23 cellular contexts compared by ENCODE assay signal in the genomic region with DNA sequence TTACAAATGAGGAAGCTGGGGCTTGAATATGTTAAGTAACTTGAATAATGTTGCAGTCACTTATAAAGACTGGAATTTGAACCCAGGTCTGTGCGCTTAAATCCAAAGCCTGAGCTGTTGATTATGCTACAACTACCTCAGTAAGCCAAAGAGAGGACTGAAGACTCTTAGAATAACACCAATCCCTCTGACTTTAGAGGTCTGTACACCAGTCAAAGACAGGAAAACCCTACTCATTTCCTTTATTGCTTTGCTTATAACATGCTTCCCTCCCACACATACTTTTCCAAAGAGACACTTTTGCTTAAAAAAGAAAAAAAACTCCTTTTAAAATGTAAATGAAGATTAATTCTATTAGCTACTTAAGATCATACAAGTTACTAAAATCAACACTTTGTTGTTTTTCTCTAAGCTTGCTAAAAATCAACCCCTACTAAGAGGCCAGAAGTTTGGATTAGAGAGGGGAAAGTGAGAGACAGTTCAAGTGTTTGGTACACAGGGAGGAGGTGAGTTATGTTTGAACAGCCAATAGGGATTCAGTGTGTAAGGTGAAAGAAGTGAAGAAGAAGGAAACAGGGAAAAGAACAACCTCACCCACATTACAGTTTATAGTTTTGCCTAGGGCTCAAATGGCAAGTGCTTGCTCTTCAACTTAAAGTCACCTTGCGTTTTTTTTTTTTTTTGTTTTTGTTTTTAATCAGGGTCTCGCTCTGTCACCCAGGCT.
A peak's percentile ranks its signal among the peaks of the same experiment; 100 is the strongest.
DNase-seq lines count a peak whose midpoint lies in the region; ATAC-seq, FAIRE-seq and TF ChIP-seq lines count a peak whose summit lies in the region.
"Had no signal": no experiment of that assay in that cellular context is flagged by ENCODE, and none has a peak within 500 bp of the region (broad histone marks: within the 10 kb centered on the region; RNA-seq: fewer than 3 reads in every experiment).

No MANE protein-coding gene starts in this region.

- intact Hi-C loops in HepG2 (cut with micrococcal nuclease; ENCODE audit: unreplicated experiment) (no loop called here), right lobe of liver (cut with DNase I) (no loop called here), endothelial cell of umbilical vein (cut with micrococcal nuclease) (loop anchor here (1.0 to 5.0 kb wide), 2 partner anchors 35 to 256 kb away; no protein-coding TSS in a partner anchor)

- BruUV-seq in HepG2 (replicated peaks; lab: Mats Ljungman, UMichigan) (no TSS peak), endothelial cell of umbilical vein (replicated peaks; lab: Mats Ljungman, UMichigan) (no TSS peak)

- no peak for TF ChIP-seq RAD21 in HepG2 (CRISPR knock-in tag; IDR thresholded peaks at IDR 0.05)

- H3K9me1 ChIP-seq in endothelial cell of umbilical vein (replicated peaks; ENCODE audit: control insufficient read depth, extremely low read depth, insufficient read depth, low read length), result no peaks in the 10 kb centered on the region

- FAIRE-seq in HepG2 (lab: Jason Lieb, UNC), result no peak
- FAIRE-seq in endothelial cell of umbilical vein (lab: Jason Lieb, UNC), result peak; percentile 67
- FAIRE-seq: keratinocyte had no signal

- H3K9me2 ChIP-seq in Loucy (replicated peaks; ENCODE audit: low read depth, low read length), result no peaks in the 10 kb centered on the region

- CTCF ChIA-PET in HepG2 (lab: Yijun Ruan, JAX; ENCODE audit: low intra/inter-chr PET ratio, low total read pairs), result no interaction called here
- CTCF ChIA-PET in endothelial cell of umbilical vein (lab: Charles Lee), result interaction anchor here (1.0 to 1.3 kb wide), 2 partner anchors 16 to 75 kb away, joined by 5 to 6 read pairs; a partner anchor contains a TSS

- dilution Hi-C loops in endothelial cell of umbilical vein (cut with MboI; ENCODE audit: extremely low pct_ligation_motif_present, low sequenced_read_pairs), result no loop called here

- H4K20me1 ChIP-seq in HepG2 (ENCODE audit: insufficient read depth, low read length), result no peaks in the 10 kb centered on the region
- no peaks in the 10 kb centered on the region for H4K20me1 ChIP-seq in Loucy (ENCODE audit: insufficient read depth, low read length, poor library complexity, severe bottlenecking)
- H4K20me1 ChIP-seq in endothelial cell of umbilical vein (replicated peaks; ENCODE audit: control insufficient read depth, extremely low read depth, insufficient read depth, low read length), result no peaks in the 10 kb centered on the region

- H3K27me3 ChIP-seq in HepG2 (ENCODE audit: control insufficient read depth in 1 of 2, insufficient read depth in 2 of 2, low read length in 2 of 2) (no peaks in the 10 kb centered on the region), right lobe of liver (no peaks in the 10 kb centered on the region), Loucy (ENCODE audit: insufficient read depth, low read length, poor library complexity, severe bottlenecking) (no peaks in the 10 kb centered on the region), endothelial cell of umbilical vein (ENCODE audit: control insufficient read depth in 2 of 2, insufficient read depth in 2 of 2, low read length in 2 of 2) (no peaks in the 10 kb centered on the region)
- H3K27me3 ChIP-seq: body of pancreas, gastroesophageal sphincter, testis, vagina had no signal

- no peak for ATAC-seq in HepG2
- no peak for ATAC-seq in right lobe of liver
- ATAC-seq in GM18909 (IDR thresholded peaks at IDR 0.05; ENCODE audit: poor library complexity, unreplicated experiment), result no peak
- ATAC-seq in HG02973 (IDR thresholded peaks at IDR 0.05; ENCODE audit: unreplicated experiment), result no peak
- ATAC-seq: activated CD8-positive, alpha-beta memory T cell treated with anti-CD3 and anti-CD28 coated beads, Interleukin-2, amount 10 ng/mL, durations not matched to agents 7 days and 5 days; body of pancreas; gastroesophageal sphincter; stimulated activated memory B cell treated with anti-CD40 and anti-IgM and Interleukin-4, amounts not matched to agents 10 μg/mL and 1 μg/mL and 100 μg/mL, for 72 hours had no signal

- H3K4me2 ChIP-seq in HepG2 (ENCODE audit: low read depth, low read length), result peak overlapping the region; percentile 32
- peak overlapping the region; percentile 53 for H3K4me2 ChIP-seq in Loucy (ENCODE audit: low read depth, low read length, poor library complexity, severe bottlenecking)
- peak overlapping the region; percentile 59 for H3K4me2 ChIP-seq in endothelial cell of umbilical vein (ENCODE audit: insufficient read depth, low read length)

- WGBS in HepG2 (ENCODE audit: low lambda C conversion rate), result 90% methylated on average over 3 of the region's 3 CpGs
- 79% methylated on average over 3 of the region's 3 CpGs for WGBS in right lobe of liver (ENCODE audit: insufficient coverage, low coverage, low lambda C conversion rate, missing lambda C conversion rate)

- in situ Hi-C loops in HepG2 (cut with HindIII; ENCODE audit: extremely low pct_ligation_motif_present, low pct_unique_long_range_greater_than_20kb), result no loop called here

- no peaks in the 10 kb centered on the region for H3K36me3 ChIP-seq in HepG2 (replicated peaks in 1 of 2; ENCODE audit: control insufficient read depth in 1 of 2, insufficient read depth in 2 of 2, low read length in 2 of 2)
- no peaks in the 10 kb centered on the region for H3K36me3 ChIP-seq in right lobe of liver
- no peaks in the 10 kb centered on the region for H3K36me3 ChIP-seq in Loucy (ENCODE audit: insufficient read depth, low read length)
- no peaks in the 10 kb centered on the region for H3K36me3 ChIP-seq in endothelial cell of umbilical vein (ENCODE audit: control insufficient read depth in 2 of 2, extremely low read depth in 1 of 2, insufficient read depth in 2 of 2, low read length in 2 of 2)
- H3K36me3 ChIP-seq: gastroesophageal sphincter, vagina had no signal

- no peak overlapping the region for H2AFZ ChIP-seq in HepG2 (ENCODE audit: low read length)
- H2AFZ ChIP-seq in Loucy (ENCODE audit: low read length), result peak overlapping the region; percentile 26; the same call in 1 of the 2 replicates
- peak overlapping the region; percentile 20 for H2AFZ ChIP-seq in endothelial cell of umbilical vein (ENCODE audit: low read depth, low read length)

- H3K79me2 ChIP-seq in HepG2 (ENCODE audit: insufficient read depth, low read length) (no peaks in the 10 kb centered on the region), Loucy (ENCODE audit: insufficient read depth, low read length) (no peaks in the 10 kb centered on the region), endothelial cell of umbilical vein (ENCODE audit: control insufficient read depth, insufficient read depth, low read length) (no peaks in the 10 kb centered on the region)

- H3K9ac ChIP-seq in HepG2 (ENCODE audit: insufficient read depth, low read depth, low read length), result no peak overlapping the region
- H3K9ac ChIP-seq in Loucy (ENCODE audit: low read depth, low read length, poor library complexity, severe bottlenecking), result no peak overlapping the region
- H3K9ac ChIP-seq in endothelial cell of umbilical vein (replicated peaks; ENCODE audit: extremely low read depth, insufficient read depth, low read length), result no peak overlapping the region

- H3K4me3 ChIP-seq in HepG2 (replicated peaks in 1 of 3; ENCODE audit: insufficient read depth in 1 of 3, low read depth in 2 of 3, low read length in 3 of 3), result no peak overlapping the region; a peak in 1 of 6 replicates
- H3K4me3 ChIP-seq in right lobe of liver, result no peak overlapping the region
- peak overlapping the region; percentile 21 for H3K4me3 ChIP-seq in Loucy (ENCODE audit: low read length, poor library complexity, severe bottlenecking)
- no peak overlapping the region for H3K4me3 ChIP-seq in endothelial cell of umbilical vein (replicated peaks in 1 of 3; ENCODE audit: insufficient read depth in 1 of 3, low read depth in 1 of 3, low read length in 3 of 3)
- H3K4me3 ChIP-seq: body of pancreas, gastroesophageal sphincter, skin epidermis, testis, vagina had no signal

- H3K4me1 ChIP-seq in HepG2 (ENCODE audit: insufficient read depth, low read length) (peaks cover 82% of the 10 kb centered on the region), right lobe of liver (peaks cover 0 to 33% (median 5%) of the 10 kb centered on the region in 4 donors), Loucy (ENCODE audit: insufficient read depth, low read length, poor library complexity, severe bottlenecking) (peaks cover 16% of the 10 kb centered on the region), endothelial cell of umbilical vein (ENCODE audit: control insufficient read depth, extremely low read depth, insufficient read depth, low read length) (peaks cover 6% of the 10 kb centered on the region)
- H3K4me1 ChIP-seq: gastroesophageal sphincter, testis, vagina had no signal

- POLR2A ChIA-PET in HepG2 (lab: Yijun Ruan, JAX) (interaction anchor here (2.5 kb wide), 1 partner anchor 16 kb away, joined by 6 read pairs; no protein-coding TSS in a partner anchor), endothelial cell of umbilical vein (lab: Charles Lee) (interaction anchor here (0.6 to 1.1 kb wide), 2 partner anchors 35 to 75 kb away, joined by 3 read pairs; a partner anchor contains a TSS)

- TF ChIP-seq POLR2A in HepG2 (IDR thresholded peaks at IDR 0.05; ENCODE audit: insufficient read depth in 1 of 2, low read depth in 2 of 2, low read length in 2 of 2) (no peak), right lobe of liver (IDR thresholded peaks at IDR 0.05) (no peak), endothelial cell of umbilical vein (IDR thresholded peaks at IDR 0.05; ENCODE audit: low read depth, low read length) (no peak)

- no peak for TF ChIP-seq EP300 in HepG2 (IDR thresholded peaks at IDR 0.05; ENCODE audit: low read depth in 2 of 2, low read length in 2 of 2)
- no peak for TF ChIP-seq EP300 in HepG2 (CRISPR knock-in tag; IDR thresholded peaks at IDR 0.05; ENCODE audit: borderline replicate concordance)

- TF ChIP-seq CTCF in HepG2 (CRISPR knock-in tag; IDR thresholded peaks at IDR 0.05), result no peak
- no peak for TF ChIP-seq CTCF in right lobe of liver (IDR thresholded peaks at IDR 0.05)
- no peak for TF ChIP-seq CTCF in Loucy (conservative IDR thresholded peaks at IDR 0.05; ENCODE audit: low read length)
- no peak for TF ChIP-seq CTCF in endothelial cell of umbilical vein (IDR thresholded peaks at IDR 0.05; ENCODE audit: extremely low read depth in 1 of 2, insufficient read depth in 1 of 2, low read depth in 1 of 2, low read length in 2 of 2)

- no peak for DNase-seq in HepG2 (ENCODE audit: low spot score)
- DNase-seq in right lobe of liver, result no peak
- peak; percentile 78 for DNase-seq in endothelial cell of umbilical vein (ENCODE audit: low read depth, low spot score)
- DNase-seq in NCI-H146 treated with DMSO at 0.1 percent for 48 hours (lab: John Stamatoyannopoulos, UW; ENCODE audit: unreplicated experiment), result no peak
- DNase-seq: activated CD4-positive, alpha-beta T cell treated with anti-CD3 and anti-CD28 coated beads for 4 hours; activated CD8-positive, alpha-beta memory T cell treated with anti-CD3 and anti-CD28 coated beads, Interleukin-2, amount 10 ng/mL, durations not matched to agents 7 days and 5 days; body of pancreas; DMS79 treated with DMSO at 0.1 percent for 48 hours; effector CD4-positive, alpha-beta T cell; mammary epithelial cell; NCI-H1694; NCI-H748 treated with DMSO at 0.1 percent for 48 hours; stimulated activated CD4-positive, alpha-beta T cell treated with anti-CD3 and anti-CD28 coated beads, Interleukin-2, amount 100 ng/mL, for 24 hours; SW 1271; testis had no signal

- H3K9me3 ChIP-seq in HepG2 (ENCODE audit: low read length), result no peaks in the 10 kb centered on the region
- no peaks in the 10 kb centered on the region for H3K9me3 ChIP-seq in right lobe of liver
- no peaks in the 10 kb centered on the region for H3K9me3 ChIP-seq in Loucy (ENCODE audit: insufficient read depth, low read depth, low read length)
- no peaks in the 10 kb centered on the region for H3K9me3 ChIP-seq in endothelial cell of umbilical vein (replicated peaks; ENCODE audit: control insufficient read depth, insufficient read depth, low read length)
- H3K9me3 ChIP-seq: body of pancreas, gastroesophageal sphincter, testis, vagina had no signal

- H3F3A ChIP-seq in Loucy (ENCODE audit: low read depth), result no peaks in the 10 kb centered on the region

- peak overlapping the region; percentile 49 for H3K27ac ChIP-seq in HepG2 (ENCODE audit: extremely low read length, insufficient read depth, low read length)
- H3K27ac ChIP-seq in right lobe of liver, result no peak overlapping the region
- H3K27ac ChIP-seq in endothelial cell of umbilical vein (ENCODE audit: insufficient read depth, low read depth, low read length), result peak overlapping the region; percentile 23
- H3K27ac ChIP-seq: body of pancreas, gastroesophageal sphincter, skin epidermis, testis, vagina had no signal

Comparison
In these comparisons a context has a peak if more than half of its experiments do, and no peak if none do; other contexts are left out.
1. H3K27ac ChIP-seq: peak in HepG2 (single experiment) and endothelial cell of umbilical vein (single experiment); none in right lobe of liver (0 of 3).
2. Peak in every context shown above with its lines, with median percentiles within 50 percentile points of each other: H3K4me2 ChIP-seq.